2 cellular contexts compared by ENCODE assay signal in genomic region chr22:21939392-21940319, GRCh38.
TF ChIP-seq lines count a peak whose summit lies in the region.

No MANE protein-coding gene starts in this region.

TF ChIP-seq in IMR-90, 13 proteins besides CTCF, POLR2A, EP300 and RAD21 (continued from another document):
- TF ChIP-seq ELK1 (IDR thresholded peaks at IDR 0.05; ENCODE audit: borderline replicate concordance, low read depth, low read length) (no peak), FOS (IDR thresholded peaks at IDR 0.05; ENCODE audit: low read depth, low read length) (no peak), CHD1 (IDR thresholded peaks at IDR 0.05; ENCODE audit: low read depth, low read length) (no peak), MXI1 (IDR thresholded peaks at IDR 0.05; ENCODE audit: borderline replicate concordance, low read depth, low read length) (no peak), USF2 (IDR thresholded peaks at IDR 0.05; ENCODE audit: low read depth, low read length) (no peak), NFE2L2 (IDR thresholded peaks at IDR 0.05; ENCODE audit: low read depth, low read length) (no peak), RFX5 (IDR thresholded peaks at IDR 0.05; ENCODE audit: low read depth, low read length) (no peak), SMC3 (IDR thresholded peaks at IDR 0.05; ENCODE audit: low read depth, low read length) (no peak)
TF ChIP-seq in IMR-90: peak in this region for 0.

TF ChIP-seq in WTC11, 78 proteins besides CTCF, POLR2A, EP300 and RAD21 (continued from another document):
- TF ChIP-seq ATF2 (CRISPR knock-in tag; IDR thresholded peaks at IDR 0.05; ENCODE audit: borderline replicate concordance, low read depth) (no peak), NFATC4 (CRISPR knock-in tag; IDR thresholded peaks at IDR 0.05) (no peak), MYBL2 (CRISPR knock-in tag; IDR thresholded peaks at IDR 0.05) (no peak), TCF7 (CRISPR knock-in tag; IDR thresholded peaks at IDR 0.05; ENCODE audit: low read depth) (no peak), ZNF671 (CRISPR knock-in tag; IDR thresholded peaks at IDR 0.05) (no peak), FOXJ3 (CRISPR knock-in tag; IDR thresholded peaks at IDR 0.05; ENCODE audit: borderline replicate concordance) (no peak), ZNF512 (CRISPR knock-in tag; IDR thresholded peaks at IDR 0.05; ENCODE audit: borderline replicate concordance) (no peak), ATF6 (CRISPR knock-in tag; IDR thresholded peaks at IDR 0.05) (no peak)
